ENCODE assay signal across 8 cellular contexts in the genomic region with DNA sequence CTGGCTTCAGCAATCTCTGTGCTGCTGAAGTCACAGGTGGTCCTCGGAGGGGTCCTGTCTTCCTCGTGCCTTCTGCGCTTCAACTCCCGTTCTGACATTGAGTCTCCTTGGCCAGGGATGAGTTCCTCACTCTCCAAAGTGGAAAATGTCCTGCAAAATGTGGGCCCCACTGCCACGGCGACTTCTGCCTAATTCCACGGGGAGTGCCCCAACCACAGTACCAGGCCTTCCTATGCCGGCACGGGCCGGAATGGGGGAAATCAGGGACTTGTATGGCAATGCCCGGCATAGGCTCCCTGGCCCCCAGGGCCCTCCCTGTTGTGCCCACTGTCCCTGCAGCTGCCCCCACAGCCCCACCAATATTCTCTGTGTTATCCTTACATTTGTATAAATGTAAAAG.
"Had no signal": no experiment of that assay in that cellular context is flagged by ENCODE, and none has a peak within 500 bp of the region (broad histone marks: within the 10 kb centered on the region; RNA-seq: fewer than 3 reads in every experiment).

No MANE protein-coding gene starts in this region.

- ATAC-seq: HCT116 had no signal

- DNase-seq: GM23248, GOT3, H7, HFFc6, KBM-7 had no signal

- H3K27ac ChIP-seq: GM23248, KMS-11 had no signal

- H3K4me3 ChIP-seq: GM23248, HAP-1 had no signal

- H3K4me1 ChIP-seq: HAP-1 had no signal

- H3K9me3 ChIP-seq: HAP-1 had no signal

- H3K36me3 ChIP-seq: HAP-1 had no signal
